Comparison of ENCODE assay signal across 22 cellular contexts in genomic region chr2:109206569-109207145, GRCh38.
"Had no signal": no experiment of that assay in that cellular context is flagged by ENCODE, and none has a peak within 500 bp of the region (broad histone marks: within the 10 kb centered on the region; RNA-seq: fewer than 3 reads in every experiment).

No MANE protein-coding gene starts in this region.

- H3K4me3 Mint-ChIP-seq: activated CD4-positive, alpha-beta T cell treated with anti-CD3 and anti-CD28 coated beads, Interleukin-2, amount 10 ng/mL, durations not matched to agents 7 days and 5 days; activated CD8-positive, alpha-beta T cell treated with anti-CD3 and anti-CD28 coated beads for 36 hours; activated naive CD4-positive, alpha-beta T cell treated with anti-CD3 and anti-CD28 coated beads, Interleukin-2, amount 10 ng/mL, durations not matched to agents 7 days and 5 days; memory B cell; natural killer cell treated with Interleukin-12 subunit alpha and Interleukin-12 subunit beta and Interleukin-15 and Interleukin-18, amount 100 ng/mL, for 72 hours had no signal

- H3K27ac Mint-ChIP-seq: activated CD4-positive, alpha-beta T cell treated with anti-CD3 and anti-CD28 coated beads, Interleukin-2, amount 10 ng/mL, durations not matched to agents 7 days and 5 days; activated CD8-positive, alpha-beta T cell treated with anti-CD3 and anti-CD28 coated beads for 36 hours; activated naive CD4-positive, alpha-beta T cell treated with anti-CD3 and anti-CD28 coated beads, Interleukin-2, amount 10 ng/mL, durations not matched to agents 7 days and 5 days; memory B cell; natural killer cell treated with Interleukin-12 subunit alpha and Interleukin-12 subunit beta and Interleukin-15 and Interleukin-18, amount 100 ng/mL, for 72 hours had no signal

- H3K9me3 Mint-ChIP-seq: activated CD4-positive, alpha-beta T cell treated with anti-CD3 and anti-CD28 coated beads, Interleukin-2, amount 10 ng/mL, durations not matched to agents 7 days and 5 days; activated CD8-positive, alpha-beta T cell treated with anti-CD3 and anti-CD28 coated beads for 36 hours; activated naive CD4-positive, alpha-beta T cell treated with anti-CD3 and anti-CD28 coated beads, Interleukin-2, amount 10 ng/mL, durations not matched to agents 7 days and 5 days; immature natural killer cell; memory B cell; natural killer cell treated with Interleukin-12 subunit alpha and Interleukin-12 subunit beta and Interleukin-15 and Interleukin-18, amount 100 ng/mL, for 72 hours had no signal

- ATAC-seq: activated CD8-positive, alpha-beta T cell treated with anti-CD3 and anti-CD28 coated beads for 36 hours; foreskin keratinocyte; left ventricle myocardium superior; natural killer cell treated with Interleukin-12 subunit alpha and Interleukin-12 subunit beta and Interleukin-15 and Interleukin-18, amount 100 ng/mL, for 72 hours had no signal

- H3K27me3 ChIP-seq: hepatocyte, testis, uterus had no signal

- H3K4me3 ChIP-seq: hepatocyte, testis, uterus had no signal

- DNase-seq: activated CD4-positive, alpha-beta T cell treated with anti-CD3 and anti-CD28 coated beads, Interleukin-2, amount 10 ng/mL, durations not matched to agents 7 days and 5 days; activated CD4-positive, CD25-positive, alpha-beta regulatory T cell treated with anti-CD3 and anti-CD28 coated beads, Interleukin-2, amount 50 U/mL, for 72 hours; activated CD8-positive, alpha-beta T cell treated with anti-CD3 and anti-CD28 coated beads for 36 hours; activated naive CD4-positive, alpha-beta T cell treated with anti-CD3 and anti-CD28 coated beads, Interleukin-2, amount 10 ng/mL, durations not matched to agents 7 days and 5 days; amygdala; effector CD4-positive, alpha-beta T cell; foreskin keratinocyte; immature natural killer cell; left ventricle myocardium superior; occipital lobe; retina; stimulated activated CD4-positive, alpha-beta T cell treated with anti-CD3 and anti-CD28 coated beads, Interleukin-2, amount 100 ng/mL, for 48 hours; stimulated activated CD8-positive, alpha-beta memory T cell treated with anti-CD3 and anti-CD28 coated beads, Interleukin-4, amount 100 ng/mL, for 48 hours; stimulated activated naive CD4-positive, alpha-beta T cell; T-helper 1 cell; testis; trophoblast cell; uterus; WERI-Rb-1 had no signal

- H3K36me3 Mint-ChIP-seq: activated naive CD4-positive, alpha-beta T cell treated with anti-CD3 and anti-CD28 coated beads, Interleukin-2, amount 10 ng/mL, durations not matched to agents 7 days and 5 days; immature natural killer cell; memory B cell; natural killer cell treated with Interleukin-12 subunit alpha and Interleukin-12 subunit beta and Interleukin-15 and Interleukin-18, amount 100 ng/mL, for 72 hours had no signal

- H3K27ac ChIP-seq: foreskin keratinocyte, hepatocyte, testis, uterus, WERI-Rb-1 had no signal

- H3K36me3 ChIP-seq: uterus, WERI-Rb-1 had no signal

- H3K4me1 Mint-ChIP-seq: activated CD4-positive, alpha-beta T cell treated with anti-CD3 and anti-CD28 coated beads, Interleukin-2, amount 10 ng/mL, durations not matched to agents 7 days and 5 days; memory B cell had no signal

- H3K9me3 ChIP-seq: testis, uterus had no signal
